12 cellular contexts compared by ENCODE assay signal in genomic region chr3:184591789-184592188, GRCh38. TPM values are rescaled to one million over a fixed set of nuclear protein-coding genes. Genes with fewer than 3 reads are reported as not detected.
DNase-seq lines count a peak whose midpoint lies in the region; ATAC-seq and TF ChIP-seq lines count a peak whose summit lies in the region.
"Had no signal": no experiment of that assay in that cellular context is flagged by ENCODE, and none has a peak within 500 bp of the region (broad histone marks: within the 10 kb centered on the region; RNA-seq: fewer than 3 reads in every experiment).

No MANE protein-coding gene starts in this region.

- no peak overlapping the region for H3K27ac Mint-ChIP-seq in stimulated activated naive CD8-positive, alpha-beta T cell treated with anti-CD3 and anti-CD28 coated beads, Interleukin-15, amount 100 ng/mL, for 72 hours

- H3K4me1 ChIP-seq in mesodermal cell (ENCODE audit: control insufficient read depth, insufficient read depth, low read length, poor library complexity, severe bottlenecking) (peaks cover 39% of the 10 kb centered on the region), esophagus muscularis mucosa (peaks cover 5 to 25% (median 23%) of the 10 kb centered on the region in 4 donors), upper lobe of left lung (peaks cover 0 to 4% (median 0%) of the 10 kb centered on the region in 4 donors)

- 94 to 98% methylated on average over 5 of the region's 6 CpGs for WGBS in mesodermal cell (ENCODE audit: insufficient coverage in 2 of 2), 2 experiments
- 86% methylated on average over 5 of the region's 6 CpGs for WGBS in esophagus muscularis mucosa
- WGBS in upper lobe of left lung, 2 donors = 87 to 98% methylated on average over 5 to 6 of the region's 6 CpGs

- no peaks in the 10 kb centered on the region for H3K9me3 ChIP-seq in mesodermal cell (ENCODE audit: control insufficient read depth, low read length)
- H3K9me3 ChIP-seq in esophagus muscularis mucosa = no peaks in the 10 kb centered on the region
- no peaks in the 10 kb centered on the region for H3K9me3 ChIP-seq in upper lobe of left lung
- H3K9me3 ChIP-seq: MG63 had no signal

- TF ChIP-seq EP300 in esophagus muscularis mucosa (IDR thresholded peaks at IDR 0.05) = no peak
- TF ChIP-seq EP300 in upper lobe of left lung (IDR thresholded peaks at IDR 0.05) = no peak

- TF ChIP-seq CTCF in esophagus muscularis mucosa (IDR thresholded peaks at IDR 0.05) = no peak
- TF ChIP-seq CTCF in upper lobe of left lung (IDR thresholded peaks at IDR 0.05) = no peak

- no peak overlapping the region for H3K4me3 Mint-ChIP-seq in stimulated activated naive CD8-positive, alpha-beta T cell treated with anti-CD3 and anti-CD28 coated beads, Interleukin-15, amount 100 ng/mL, for 72 hours

- H3K4me1 Mint-ChIP-seq in stimulated activated naive CD8-positive, alpha-beta T cell treated with anti-CD3 and anti-CD28 coated beads, Interleukin-15, amount 100 ng/mL, for 72 hours = no peaks in the 10 kb centered on the region

- H3K4me3 ChIP-seq in mesodermal cell (ENCODE audit: extremely low read depth, insufficient read depth, low read length, poor library complexity, severe bottlenecking) (no peak overlapping the region), esophagus muscularis mucosa (no peak overlapping the region), upper lobe of left lung (no peak overlapping the region)
- H3K4me3 ChIP-seq: MG63 had no signal

- H3K27me3 ChIP-seq in esophagus muscularis mucosa (no peaks in the 10 kb centered on the region), upper lobe of left lung (no peaks in the 10 kb centered on the region)
- H3K27me3 ChIP-seq: MG63 had no signal

- DNase-seq in stimulated activated naive CD8-positive, alpha-beta T cell treated with anti-CD3 and anti-CD28 coated beads, Interleukin-15, amount 100 ng/mL, for 72 hours = no peak
- no peak for DNase-seq in stimulated activated naive CD8-positive, alpha-beta T cell treated with anti-CD3 and anti-CD28 coated beads, Interleukin-15, Interleukin-2, amounts not matched to agents 100 U/mL and 50 U/mL, for 24 hours
- peak; percentile 97 for DNase-seq in NCI-H69 (lab: John Stamatoyannopoulos, UW)
- no peak for DNase-seq in islet precursor cell
- no peak for DNase-seq in esophagus muscularis mucosa (ENCODE audit: extremely low spot score)
- DNase-seq in upper lobe of left lung = no peak
- DNase-seq: KG1, MG63, NCI-H2029, NCI-H526 treated with DMSO at 0.1 percent for 48 hours, PC-3 had no signal

- H3K27ac ChIP-seq in mesodermal cell (ENCODE audit: low read depth, low read length, severe bottlenecking) = peak overlapping the region; percentile 66
- no peak overlapping the region for H3K27ac ChIP-seq in esophagus muscularis mucosa (replicated peaks in 1 of 4)
- H3K27ac ChIP-seq in upper lobe of left lung = no peak overlapping the region

- TF ChIP-seq POLR2A in esophagus muscularis mucosa (IDR thresholded peaks at IDR 0.05; ENCODE audit: low read depth) (no peak), upper lobe of left lung (IDR thresholded peaks at IDR 0.05) (no peak)

- H3K36me3 ChIP-seq in mesodermal cell (ENCODE audit: control insufficient read depth, insufficient read depth, low read length) (no peaks in the 10 kb centered on the region), esophagus muscularis mucosa (peaks cover 0 to 5% (median 0%) of the 10 kb centered on the region in 4 donors), upper lobe of left lung (no peaks in the 10 kb centered on the region)
- H3K36me3 ChIP-seq: MG63 had no signal

- H3K9me3 Mint-ChIP-seq in stimulated activated naive CD8-positive, alpha-beta T cell treated with anti-CD3 and anti-CD28 coated beads, Interleukin-15, amount 100 ng/mL, for 72 hours = no peaks in the 10 kb centered on the region

- intact Hi-C loops in esophagus muscularis mucosa (cut with DNase I) = no loop called here

- peak; percentile 22 for ATAC-seq in stimulated activated naive CD8-positive, alpha-beta T cell treated with anti-CD3 and anti-CD28 coated beads, Interleukin-15, amount 100 ng/mL, for 72 hours
- no peak for ATAC-seq in stimulated activated naive CD8-positive, alpha-beta T cell treated with anti-CD3 and anti-CD28 coated beads, Interleukin-15, Interleukin-2, amounts not matched to agents 100 U/mL and 50 U/mL, for 24 hours
- no peak for ATAC-seq in upper lobe of left lung (ENCODE audit: low FRiP score in 2 of 2)
- ATAC-seq: PC-3 had no signal

- H3K27me3 Mint-ChIP-seq in stimulated activated naive CD8-positive, alpha-beta T cell treated with anti-CD3 and anti-CD28 coated beads, Interleukin-15, amount 100 ng/mL, for 72 hours = no peaks in the 10 kb centered on the region

RNA-seq across cellular contexts. Expression of gene EPHB3, which starts 30.2 kb away (rescaled TPM):
- 21.1 TPM for polyA plus RNA-seq in mesodermal cell (2013, experiment 1 of 2)
- polyA plus RNA-seq in mesodermal cell (2013, experiment 2 of 2) = 18.1 TPM
- 1 to 10 TPM; 1.5 to 6.1 (median 3.5) TPM for total RNA-seq in esophagus muscularis mucosa
- total RNA-seq in upper lobe of left lung = 1 to 10 TPM; 3.1 to 10.0 (median 7.2) TPM
